In genomic region chr13:72523049-72523448, GRCh38 we compare ENCODE assay signal across 33 cellular contexts.
"Had no signal": no experiment of that assay in that cellular context is flagged by ENCODE, and none has a peak within 500 bp of the region (broad histone marks: within the 10 kb centered on the region; RNA-seq: fewer than 3 reads in every experiment).

No MANE protein-coding gene starts in this region.

- H3K4me3 Mint-ChIP-seq: activated CD4-positive, alpha-beta memory T cell treated with anti-CD3 and anti-CD28 coated beads for 36 hours; activated CD4-positive, alpha-beta T cell treated with anti-CD3 and anti-CD28 coated beads, Interleukin-2, amount 10 ng/mL, durations not matched to agents 24 days and 14 days; activated naive CD4-positive, alpha-beta T cell treated with anti-CD3 and anti-CD28 coated beads, Interleukin-2, amount 10 ng/mL, durations not matched to agents 7 days and 5 days; activated naive CD8-positive, alpha-beta T cell treated with anti-CD3 and anti-CD28 coated beads, Interleukin-2, amount 10 ng/mL, durations not matched to agents 7 days and 5 days; activated T-cell treated with anti-CD3 and anti-CD28 coated beads, Interleukin-2, amount 50 U/mL, for 24 hours; brain; naive B cell; neural crest cell; stimulated activated memory B cell treated with anti-CD40 and anti-IgM and Interleukin-4, amounts not matched to agents 10 μg/mL and 1 μg/mL and 100 μg/mL, for 72 hours; stimulated activated naive CD8-positive, alpha-beta T cell treated with anti-CD3 and anti-CD28 coated beads, Interleukin-15, amount 100 ng/mL, for 72 hours; type B pancreatic cell had no signal

- H3K27ac ChIP-seq: ascending aorta, cardiac muscle cell, colonic mucosa, hepatocyte, left ventricle myocardium inferior, parathyroid adenoma, psoas muscle, right atrium auricular region, uterus, VCaP had no signal

- H3K9me3 Mint-ChIP-seq: activated CD4-positive, alpha-beta memory T cell treated with anti-CD3 and anti-CD28 coated beads for 36 hours; activated naive CD4-positive, alpha-beta T cell treated with anti-CD3 and anti-CD28 coated beads, Interleukin-2, amount 10 ng/mL, durations not matched to agents 7 days and 5 days; activated naive CD8-positive, alpha-beta T cell treated with anti-CD3 and anti-CD28 coated beads, Interleukin-2, amount 10 ng/mL, durations not matched to agents 7 days and 5 days; activated T-cell treated with anti-CD3 and anti-CD28 coated beads, Interleukin-2, amount 50 U/mL, for 24 hours; stimulated activated memory B cell treated with anti-CD40 and anti-IgM and Interleukin-4, amounts not matched to agents 10 μg/mL and 1 μg/mL and 100 μg/mL, for 72 hours; stimulated activated naive CD8-positive, alpha-beta T cell treated with anti-CD3 and anti-CD28 coated beads, Interleukin-15, amount 100 ng/mL, for 72 hours; type B pancreatic cell had no signal

- H3K9me3 ChIP-seq: ascending aorta, colonic mucosa, left ventricle myocardium inferior, psoas muscle, right atrium auricular region, uterus had no signal

- ATAC-seq: activated CD4-positive, CD25-positive, alpha-beta regulatory T cell treated with anti-CD3 and anti-CD28 coated beads, Interleukin-2, amount 50 U/mL, for 24 hours; psoas muscle; stimulated activated memory B cell treated with anti-CD40 and anti-IgM and Interleukin-4, amounts not matched to agents 10 μg/mL and 1 μg/mL and 100 μg/mL, for 72 hours; stimulated activated naive CD8-positive, alpha-beta T cell treated with anti-CD3 and anti-CD28 coated beads, Interleukin-15, amount 100 ng/mL, for 72 hours had no signal

- H3K4me3 ChIP-seq: ascending aorta, cardiac muscle cell, colonic mucosa, hepatocyte, left ventricle myocardium inferior, psoas muscle, right atrium auricular region, smooth muscle cell, uterus had no signal

- H3K4me1 Mint-ChIP-seq: activated CD4-positive, alpha-beta T cell treated with anti-CD3 and anti-CD28 coated beads, Interleukin-2, amount 10 ng/mL, durations not matched to agents 24 days and 14 days; activated naive CD4-positive, alpha-beta T cell treated with anti-CD3 and anti-CD28 coated beads, Interleukin-2, amount 10 ng/mL, durations not matched to agents 7 days and 5 days; activated naive CD8-positive, alpha-beta T cell treated with anti-CD3 and anti-CD28 coated beads, Interleukin-2, amount 10 ng/mL, durations not matched to agents 7 days and 5 days; naive B cell; stimulated activated memory B cell treated with anti-CD40 and anti-IgM and Interleukin-4, amounts not matched to agents 10 μg/mL and 1 μg/mL and 100 μg/mL, for 72 hours; stimulated activated naive CD8-positive, alpha-beta T cell treated with anti-CD3 and anti-CD28 coated beads, Interleukin-15, amount 100 ng/mL, for 72 hours had no signal

- H3K36me3 Mint-ChIP-seq: activated CD4-positive, alpha-beta memory T cell treated with anti-CD3 and anti-CD28 coated beads for 36 hours; activated naive CD4-positive, alpha-beta T cell treated with anti-CD3 and anti-CD28 coated beads, Interleukin-2, amount 10 ng/mL, durations not matched to agents 7 days and 5 days; activated naive CD8-positive, alpha-beta T cell treated with anti-CD3 and anti-CD28 coated beads, Interleukin-2, amount 10 ng/mL, durations not matched to agents 7 days and 5 days; brain; naive B cell; stimulated activated memory B cell treated with anti-CD40 and anti-IgM and Interleukin-4, amounts not matched to agents 10 μg/mL and 1 μg/mL and 100 μg/mL, for 72 hours; type B pancreatic cell had no signal

- H3K27me3 Mint-ChIP-seq: activated CD4-positive, alpha-beta memory T cell treated with anti-CD3 and anti-CD28 coated beads for 36 hours; activated CD4-positive, alpha-beta T cell treated with anti-CD3 and anti-CD28 coated beads, Interleukin-2, amount 10 ng/mL, durations not matched to agents 24 days and 14 days; activated naive CD4-positive, alpha-beta T cell treated with anti-CD3 and anti-CD28 coated beads, Interleukin-2, amount 10 ng/mL, durations not matched to agents 7 days and 5 days; activated naive CD8-positive, alpha-beta T cell treated with anti-CD3 and anti-CD28 coated beads, Interleukin-2, amount 10 ng/mL, durations not matched to agents 7 days and 5 days; activated T-cell treated with anti-CD3 and anti-CD28 coated beads, Interleukin-2, amount 50 U/mL, for 24 hours; naive B cell; stimulated activated memory B cell treated with anti-CD40 and anti-IgM and Interleukin-4, amounts not matched to agents 10 μg/mL and 1 μg/mL and 100 μg/mL, for 72 hours; stimulated activated naive CD8-positive, alpha-beta T cell treated with anti-CD3 and anti-CD28 coated beads, Interleukin-15, amount 100 ng/mL, for 72 hours had no signal

- DNase-seq: activated CD4-positive, alpha-beta memory T cell treated with anti-CD3 and anti-CD28 coated beads for 36 hours; activated CD4-positive, alpha-beta T cell treated with anti-CD3 and anti-CD28 coated beads, Interleukin-2, amount 10 ng/mL, durations not matched to agents 24 days and 14 days; activated CD8-positive, alpha-beta memory T cell treated with anti-CD3 and anti-CD28 coated beads, Interleukin-2, amount 50 U/mL, for 48 hours; activated gamma-delta T cell; activated naive CD4-positive, alpha-beta T cell treated with anti-CD3 and anti-CD28 coated beads, Interleukin-2, amount 10 ng/mL, durations not matched to agents 7 days and 5 days; activated naive CD8-positive, alpha-beta T cell treated with anti-CD3 and anti-CD28 coated beads, Interleukin-2, amount 10 ng/mL, durations not matched to agents 7 days and 5 days; activated T-cell treated with anti-CD3 and anti-CD28 coated beads, Interleukin-2, amount 50 U/mL, for 24 hours; cerebellar nuclear complex; colonic mucosa; effector CD8-positive, alpha-beta T cell; islet precursor cell; left ventricle myocardium inferior; naive B cell; nucleus accumbens; psoas muscle; stimulated activated CD4-positive, alpha-beta T cell treated with anti-CD3 and anti-CD28 coated beads, Interleukin-1b, Interleukin-23, amount 100 ng/mL, for 48 hours; stimulated activated CD4-positive, alpha-beta T cell treated with anti-CD3 and anti-CD28 coated beads, Interleukin-4, amount 100 ng/mL, for 4 hours; stimulated activated CD8-positive, alpha-beta memory T cell treated with anti-CD3 and anti-CD28 coated beads, Interleukin-4, amount 100 ng/mL, for 48 hours; stimulated activated naive CD8-positive, alpha-beta T cell treated with anti-CD3 and anti-CD28 coated beads, Interleukin-15, amount 100 ng/mL, for 72 hours; substantia nigra; uterus had no signal

- H3K27ac Mint-ChIP-seq: activated CD4-positive, alpha-beta memory T cell treated with anti-CD3 and anti-CD28 coated beads for 36 hours; activated CD4-positive, alpha-beta T cell treated with anti-CD3 and anti-CD28 coated beads, Interleukin-2, amount 10 ng/mL, durations not matched to agents 24 days and 14 days; activated naive CD4-positive, alpha-beta T cell treated with anti-CD3 and anti-CD28 coated beads, Interleukin-2, amount 10 ng/mL, durations not matched to agents 7 days and 5 days; activated naive CD8-positive, alpha-beta T cell treated with anti-CD3 and anti-CD28 coated beads, Interleukin-2, amount 10 ng/mL, durations not matched to agents 7 days and 5 days; activated T-cell treated with anti-CD3 and anti-CD28 coated beads, Interleukin-2, amount 50 U/mL, for 24 hours; brain; stimulated activated memory B cell treated with anti-CD40 and anti-IgM and Interleukin-4, amounts not matched to agents 10 μg/mL and 1 μg/mL and 100 μg/mL, for 72 hours; stimulated activated naive CD8-positive, alpha-beta T cell treated with anti-CD3 and anti-CD28 coated beads, Interleukin-15, amount 100 ng/mL, for 72 hours; type B pancreatic cell had no signal

- H3K27me3 ChIP-seq: ascending aorta, cardiac muscle cell, colonic mucosa, hepatocyte, right atrium auricular region, uterus had no signal

- H3K36me3 ChIP-seq: ascending aorta, cardiac muscle cell, colonic mucosa, left ventricle myocardium inferior, right atrium auricular region, uterus had no signal
